In genomic region chr5:179315356-179315890, GRCh38 we compare ENCODE assay signal across 1 cellular context.
TF ChIP-seq lines count a peak whose summit lies in the region.

No MANE protein-coding gene starts in this region.

TF ChIP-seq in HepG2, 621 proteins besides CTCF, POLR2A, EP300 and RAD21 (continued from another document):
- TF ChIP-seq, protein P1, sequence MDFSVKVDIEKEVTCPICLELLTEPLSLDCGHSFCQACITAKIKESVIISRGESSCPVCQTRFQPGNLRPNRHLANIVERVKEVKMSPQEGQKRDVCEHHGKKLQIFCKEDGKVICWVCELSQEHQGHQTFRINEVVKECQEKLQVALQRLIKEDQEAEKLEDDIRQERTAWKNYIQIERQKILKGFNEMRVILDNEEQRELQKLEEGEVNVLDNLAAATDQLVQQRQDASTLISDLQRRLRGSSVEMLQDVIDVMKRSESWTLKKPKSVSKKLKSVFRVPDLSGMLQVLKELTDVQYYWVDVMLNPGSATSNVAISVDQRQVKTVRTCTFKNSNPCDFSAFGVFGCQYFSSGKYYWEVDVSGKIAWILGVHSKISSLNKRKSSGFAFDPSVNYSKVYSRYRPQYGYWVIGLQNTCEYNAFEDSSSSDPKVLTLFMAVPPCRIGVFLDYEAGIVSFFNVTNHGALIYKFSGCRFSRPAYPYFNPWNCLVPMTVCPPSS (IDR thresholded peaks at IDR 0.05), result no peak
- TF ChIP-seq ZNF609 (CRISPR knock-in tag; IDR thresholded peaks at IDR 0.05; ENCODE audit: borderline replicate concordance) (no peak), GATA4 (IDR thresholded peaks at IDR 0.05; ENCODE audit: borderline replicate concordance, low read depth) (no peak), ZNF724P (CRISPR knock-in tag; IDR thresholded peaks at IDR 0.05; ENCODE audit: borderline replicate concordance) (no peak), ZFYVE20 (CRISPR knock-in tag; IDR thresholded peaks at IDR 0.05; ENCODE audit: borderline replicate concordance, low read depth) (no peak), DNMT1 (CRISPR knock-in tag; IDR thresholded peaks at IDR 0.05) (no peak), MZF1 (CRISPR knock-in tag; IDR thresholded peaks at IDR 0.05; ENCODE audit: borderline replicate concordance) (no peak)
- TF ChIP-seq, protein P2, sequence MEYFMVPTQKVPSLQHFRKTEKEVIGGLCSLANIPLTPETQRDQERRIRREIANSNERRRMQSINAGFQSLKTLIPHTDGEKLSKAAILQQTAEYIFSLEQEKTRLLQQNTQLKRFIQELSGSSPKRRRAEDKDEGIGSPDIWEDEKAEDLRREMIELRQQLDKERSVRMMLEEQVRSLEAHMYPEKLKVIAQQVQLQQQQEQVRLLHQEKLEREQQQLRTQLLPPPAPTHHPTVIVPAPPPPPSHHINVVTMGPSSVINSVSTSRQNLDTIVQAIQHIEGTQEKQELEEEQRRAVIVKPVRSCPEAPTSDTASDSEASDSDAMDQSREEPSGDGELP (IDR thresholded peaks at IDR 0.05; ENCODE audit: borderline replicate concordance, low read depth), result no peak
- TF ChIP-seq, protein P3, sequence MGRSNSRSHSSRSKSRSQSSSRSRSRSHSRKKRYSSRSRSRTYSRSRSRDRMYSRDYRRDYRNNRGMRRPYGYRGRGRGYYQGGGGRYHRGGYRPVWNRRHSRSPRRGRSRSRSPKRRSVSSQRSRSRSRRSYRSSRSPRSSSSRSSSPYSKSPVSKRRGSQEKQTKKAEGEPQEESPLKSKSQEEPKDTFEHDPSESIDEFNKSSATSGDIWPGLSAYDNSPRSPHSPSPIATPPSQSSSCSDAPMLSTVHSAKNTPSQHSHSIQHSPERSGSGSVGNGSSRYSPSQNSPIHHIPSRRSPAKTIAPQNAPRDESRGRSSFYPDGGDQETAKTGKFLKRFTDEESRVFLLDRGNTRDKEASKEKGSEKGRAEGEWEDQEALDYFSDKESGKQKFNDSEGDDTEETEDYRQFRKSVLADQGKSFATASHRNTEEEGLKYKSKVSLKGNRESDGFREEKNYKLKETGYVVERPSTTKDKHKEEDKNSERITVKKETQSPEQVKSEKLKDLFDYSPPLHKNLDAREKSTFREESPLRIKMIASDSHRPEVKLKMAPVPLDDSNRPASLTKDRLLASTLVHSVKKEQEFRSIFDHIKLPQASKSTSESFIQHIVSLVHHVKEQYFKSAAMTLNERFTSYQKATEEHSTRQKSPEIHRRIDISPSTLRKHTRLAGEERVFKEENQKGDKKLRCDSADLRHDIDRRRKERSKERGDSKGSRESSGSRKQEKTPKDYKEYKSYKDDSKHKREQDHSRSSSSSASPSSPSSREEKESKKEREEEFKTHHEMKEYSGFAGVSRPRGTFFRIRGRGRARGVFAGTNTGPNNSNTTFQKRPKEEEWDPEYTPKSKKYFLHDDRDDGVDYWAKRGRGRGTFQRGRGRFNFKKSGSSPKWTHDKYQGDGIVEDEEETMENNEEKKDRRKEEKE (IDR thresholded peaks at IDR 0.05), result no peak
TF ChIP-seq in HepG2: peak in this region for 0.
